In the genomic region with DNA sequence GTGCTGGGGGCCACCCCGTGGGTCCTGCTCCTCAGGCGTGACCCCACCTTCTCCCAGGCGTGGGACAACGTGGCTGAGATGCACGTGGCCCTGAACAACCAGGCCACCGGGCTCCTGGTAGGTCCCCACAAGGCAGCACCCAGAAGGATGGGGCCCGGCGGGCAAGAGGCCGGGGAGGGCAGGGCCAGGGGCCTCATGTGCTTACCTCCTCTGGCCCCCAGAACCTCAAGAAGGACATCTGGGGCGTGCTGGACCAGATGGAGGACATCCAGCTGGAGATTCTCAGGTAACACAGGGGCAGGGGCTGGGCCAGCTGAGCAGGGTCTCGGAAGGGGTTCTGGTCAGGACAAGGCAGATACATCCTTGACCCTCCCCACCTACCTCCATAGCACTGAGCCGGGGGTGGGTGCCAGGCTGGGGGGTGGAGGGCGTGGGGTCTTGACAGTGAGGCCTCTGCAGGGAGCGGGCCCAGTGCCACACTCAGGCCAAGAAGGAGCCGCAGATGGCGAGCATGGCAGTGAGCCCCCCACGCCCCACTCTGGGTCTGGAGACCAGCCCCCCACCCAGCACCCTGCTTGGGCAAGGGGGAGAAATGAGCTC, we compare ENCODE assay signal across 15 cellular contexts.
"Had no signal": no experiment of that assay in that cellular context is flagged by ENCODE, and none has a peak within 500 bp of the region (broad histone marks: within the 10 kb centered on the region; RNA-seq: fewer than 3 reads in every experiment).

No MANE protein-coding gene starts in this region.

- DNase-seq: activated CD4-positive, alpha-beta T cell treated with anti-CD3 and anti-CD28 coated beads for 48 hours; activated CD8-positive, alpha-beta memory T cell treated with anti-CD3 and anti-CD28 coated beads, Interleukin-2, amount 50 U/mL, for 4 hours; activated CD8-positive, alpha-beta T cell treated with anti-CD3 and anti-CD28 coated beads, Interleukin-2, amount 10 ng/mL, durations not matched to agents 7 days and 5 days; activated naive CD4-positive, alpha-beta T cell treated with Interleukin-2 at 50 U/mL for 16 hours; activated naive CD8-positive, alpha-beta T cell treated with anti-CD3 and anti-CD28 coated beads, Interleukin-2, amount 50 U/mL, for 24 hours; dermis blood vessel endothelial cell; stimulated activated CD4-positive, alpha-beta T cell treated with anti-CD3 and anti-CD28 coated beads, Interleukin-15, amount 100 ng/mL, for 24 hours; stimulated activated CD4-positive, alpha-beta T cell treated with anti-CD3 and anti-CD28 coated beads, Interleukin-4, amount 100 ng/mL, for 1 hour; stimulated activated naive CD4-positive, alpha-beta T cell; T-helper 17 cell had no signal

- H3K9me3 Mint-ChIP-seq: activated naive CD8-positive, alpha-beta T cell treated with anti-CD3 and anti-CD28 coated beads, Interleukin-2, amount 50 U/mL, for 24 hours; neural crest cell had no signal

- H3K9me3 ChIP-seq: ascending aorta, breast epithelium had no signal

- H3K4me1 Mint-ChIP-seq: activated naive CD8-positive, alpha-beta T cell treated with anti-CD3 and anti-CD28 coated beads, Interleukin-2, amount 50 U/mL, for 24 hours; neural crest cell; T-helper 17 cell had no signal

- H3K27ac Mint-ChIP-seq: activated CD8-positive, alpha-beta T cell treated with anti-CD3 and anti-CD28 coated beads, Interleukin-2, amount 10 ng/mL, durations not matched to agents 7 days and 5 days; activated naive CD8-positive, alpha-beta T cell treated with anti-CD3 and anti-CD28 coated beads, Interleukin-2, amount 50 U/mL, for 24 hours; T-helper 17 cell had no signal

- H3K4me1 ChIP-seq: ascending aorta, breast epithelium, parathyroid adenoma had no signal

- H3K27me3 ChIP-seq: ascending aorta, breast epithelium had no signal

- H3K27me3 Mint-ChIP-seq: activated naive CD8-positive, alpha-beta T cell treated with anti-CD3 and anti-CD28 coated beads, Interleukin-2, amount 50 U/mL, for 24 hours; T-helper 17 cell had no signal

- H3K4me3 ChIP-seq: ascending aorta, breast epithelium, lung had no signal

- H3K36me3 ChIP-seq: ascending aorta, breast epithelium had no signal

- H3K27ac ChIP-seq: ascending aorta, breast epithelium, parathyroid adenoma had no signal

- H3K4me3 Mint-ChIP-seq: activated CD8-positive, alpha-beta T cell treated with anti-CD3 and anti-CD28 coated beads, Interleukin-2, amount 10 ng/mL, durations not matched to agents 7 days and 5 days; activated naive CD8-positive, alpha-beta T cell treated with anti-CD3 and anti-CD28 coated beads, Interleukin-2, amount 50 U/mL, for 24 hours; neural crest cell; T-helper 17 cell had no signal

- ATAC-seq: activated CD8-positive, alpha-beta T cell treated with anti-CD3 and anti-CD28 coated beads, Interleukin-2, amount 10 ng/mL, durations not matched to agents 7 days and 5 days; activated naive CD8-positive, alpha-beta T cell treated with anti-CD3 and anti-CD28 coated beads, Interleukin-2, amount 50 U/mL, for 24 hours; T-helper 17 cell had no signal
